In genomic region chr2:239990966-239991365, GRCh38 we compare ENCODE assay signal across 19 cellular contexts. TPM values are rescaled to one million over a fixed set of nuclear protein-coding genes. Genes with fewer than 3 reads are reported as not detected.
"Had no signal": no experiment of that assay in that cellular context is flagged by ENCODE, and none has a peak within 500 bp of the region (broad histone marks: within the 10 kb centered on the region; RNA-seq: fewer than 3 reads in every experiment).

No MANE protein-coding gene starts in this region.

- DNase-seq: activated CD8-positive, alpha-beta memory T cell treated with anti-CD3 and anti-CD28 coated beads, Interleukin-2, amount 50 U/mL, for 4 hours; activated naive CD8-positive, alpha-beta T cell treated with anti-CD3 and anti-CD28 coated beads, Interleukin-2, amount 50 U/mL, for 24 hours; cortex of kidney; left cardiac atrium; stimulated activated CD4-positive, alpha-beta T cell treated with anti-CD3 and anti-CD28 coated beads, Interleukin-15, amount 100 ng/mL, for 24 hours; thyroid gland had no signal

- H3K4me1 Mint-ChIP-seq: activated naive CD8-positive, alpha-beta T cell treated with anti-CD3 and anti-CD28 coated beads, Interleukin-2, amount 50 U/mL, for 24 hours; nephron had no signal

- H3K4me1 ChIP-seq: thyroid gland, vagina had no signal

- H3K9me3 ChIP-seq: thyroid gland, vagina had no signal

- H3K4me3 Mint-ChIP-seq: activated CD8-positive, alpha-beta T cell treated with anti-CD3 and anti-CD28 coated beads for 36 hours; activated naive CD8-positive, alpha-beta T cell treated with anti-CD3 and anti-CD28 coated beads, Interleukin-2, amount 50 U/mL, for 24 hours; activated T-cell treated with anti-CD3 and anti-CD28 coated beads, Interleukin-2, amount 50 U/mL, for 72 hours; effector memory CD8-positive, alpha-beta T cell; immature natural killer cell; nephron; stimulated activated naive CD8-positive, alpha-beta T cell treated with anti-CD3 and anti-CD28 coated beads, Interleukin-15, Interleukin-2, amounts not matched to agents 100 ng/mL and 50 ng/mL, for 24 hours had no signal

- H3K9me3 Mint-ChIP-seq: activated CD8-positive, alpha-beta T cell treated with anti-CD3 and anti-CD28 coated beads for 36 hours; activated naive CD8-positive, alpha-beta T cell treated with anti-CD3 and anti-CD28 coated beads, Interleukin-2, amount 50 U/mL, for 24 hours; activated T-cell treated with anti-CD3 and anti-CD28 coated beads, Interleukin-2, amount 50 U/mL, for 72 hours; effector memory CD8-positive, alpha-beta T cell; immature natural killer cell; stimulated activated naive CD8-positive, alpha-beta T cell treated with anti-CD3 and anti-CD28 coated beads, Interleukin-15, Interleukin-2, amounts not matched to agents 100 ng/mL and 50 ng/mL, for 24 hours had no signal

- H3K27ac ChIP-seq: thyroid gland, vagina had no signal

- H3K27me3 Mint-ChIP-seq: activated CD8-positive, alpha-beta T cell treated with anti-CD3 and anti-CD28 coated beads for 36 hours; activated naive CD8-positive, alpha-beta T cell treated with anti-CD3 and anti-CD28 coated beads, Interleukin-2, amount 50 U/mL, for 24 hours; effector memory CD8-positive, alpha-beta T cell; stimulated activated naive CD8-positive, alpha-beta T cell treated with anti-CD3 and anti-CD28 coated beads, Interleukin-15, Interleukin-2, amounts not matched to agents 100 ng/mL and 50 ng/mL, for 24 hours had no signal

- ATAC-seq: activated naive CD8-positive, alpha-beta T cell treated with anti-CD3 and anti-CD28 coated beads, Interleukin-2, amount 50 U/mL, for 24 hours; activated T-cell treated with anti-CD3 and anti-CD28 coated beads, Interleukin-2, amount 50 U/mL, for 72 hours had no signal

- H3K27ac Mint-ChIP-seq: activated CD8-positive, alpha-beta T cell treated with anti-CD3 and anti-CD28 coated beads for 36 hours; activated naive CD8-positive, alpha-beta T cell treated with anti-CD3 and anti-CD28 coated beads, Interleukin-2, amount 50 U/mL, for 24 hours; activated T-cell treated with anti-CD3 and anti-CD28 coated beads, Interleukin-2, amount 50 U/mL, for 72 hours; effector memory CD8-positive, alpha-beta T cell; immature natural killer cell; stimulated activated naive CD8-positive, alpha-beta T cell treated with anti-CD3 and anti-CD28 coated beads, Interleukin-15, Interleukin-2, amounts not matched to agents 100 ng/mL and 50 ng/mL, for 24 hours had no signal

- H3K4me3 ChIP-seq: thyroid gland, vagina had no signal

- H3K27me3 ChIP-seq: thyroid gland, vagina had no signal

RNA-seq across cellular contexts. Expression of gene OR6B2, which starts 39.3 kb away (rescaled TPM):
- total RNA-seq: activated CD8-positive, alpha-beta T cell treated with anti-CD3 and anti-CD28 coated beads for 36 hours; activated T-cell treated with anti-CD3 and anti-CD28 coated beads, Interleukin-2, amount 50 U/mL, for 72 hours; epithelial cell of proximal tubule; left cardiac atrium; mammary epithelial cell; mucosa of gallbladder; osteoblast; pulmonary artery endothelial cell; skeletal muscle tissue; thyroid gland; vagina had no signal
- polyA plus RNA-seq: immature natural killer cell, mammary epithelial cell had no signal
